ENCODE assay signal across 8 cellular contexts in genomic region chr7:151115121-151115835, GRCh38. TPM values are rescaled to one million over a fixed set of nuclear protein-coding genes. Genes with fewer than 3 reads are reported as not detected.
A peak's percentile ranks its signal among the peaks of the same experiment; 100 is the strongest.
DNase-seq lines count a peak whose midpoint lies in the region; ATAC-seq lines count a peak whose summit lies in the region.

No MANE protein-coding gene starts in this region.

- no peak overlapping the region for H3K27ac ChIP-seq in Karpas-422 (ENCODE audit: low read length)

- no peaks in the 10 kb centered on the region for H3K9me2 ChIP-seq in Karpas-422 (replicated peaks; ENCODE audit: insufficient read depth, low read length)

- no peaks in the 10 kb centered on the region for H4K20me1 ChIP-seq in Karpas-422 (ENCODE audit: insufficient read depth, low read depth, low read length)

- H3K27ac Mint-ChIP-seq in activated naive CD4-positive, alpha-beta T cell treated with anti-CD3 and anti-CD28 coated beads, Interleukin-2, amount 50 U/mL, for 24 hours, result no peak overlapping the region

- H3K27me3 Mint-ChIP-seq in activated naive CD4-positive, alpha-beta T cell treated with anti-CD3 and anti-CD28 coated beads, Interleukin-2, amount 50 U/mL, for 24 hours, result peaks cover 3% of the 10 kb centered on the region

- H3K27me3 ChIP-seq in Karpas-422 (ENCODE audit: low read length), result no peaks in the 10 kb centered on the region

- no peak overlapping the region for H3K9ac ChIP-seq in Karpas-422 (ENCODE audit: low read length)

- H3K4me1 ChIP-seq in Karpas-422 (ENCODE audit: low read length), result no peaks in the 10 kb centered on the region

- H3K4me3 ChIP-seq in Karpas-422 (ENCODE audit: low read length), result no peak overlapping the region

- no peak overlapping the region for H2AFZ ChIP-seq in Karpas-422 (ENCODE audit: low read length)

- peaks cover 4% of the 10 kb centered on the region for H3K36me3 Mint-ChIP-seq in activated naive CD4-positive, alpha-beta T cell treated with anti-CD3 and anti-CD28 coated beads, Interleukin-2, amount 50 U/mL, for 24 hours

- H3K36me3 ChIP-seq in Karpas-422 (ENCODE audit: insufficient read depth, low read length), result no peaks in the 10 kb centered on the region

- no peaks in the 10 kb centered on the region for H3K9me3 ChIP-seq in Karpas-422 (ENCODE audit: low read length)

- H3K4me3 Mint-ChIP-seq in activated naive CD4-positive, alpha-beta T cell treated with anti-CD3 and anti-CD28 coated beads, Interleukin-2, amount 50 U/mL, for 24 hours, result peak overlapping the region; percentile 53

- H3K9me3 Mint-ChIP-seq in activated naive CD4-positive, alpha-beta T cell treated with anti-CD3 and anti-CD28 coated beads, Interleukin-2, amount 50 U/mL, for 24 hours, result no peaks in the 10 kb centered on the region

- H3K79me2 ChIP-seq in Karpas-422 (ENCODE audit: low read length), result no peaks in the 10 kb centered on the region

- H3K4me1 Mint-ChIP-seq in activated naive CD4-positive, alpha-beta T cell treated with anti-CD3 and anti-CD28 coated beads, Interleukin-2, amount 50 U/mL, for 24 hours, result no peaks in the 10 kb centered on the region

- H3K4me2 ChIP-seq in Karpas-422 (ENCODE audit: low read depth, low read length, poor library complexity, severe bottlenecking), result no peak overlapping the region

- ATAC-seq in HG03354 (IDR thresholded peaks at IDR 0.05; ENCODE audit: poor library complexity, severe bottlenecking, unreplicated experiment), result peak; percentile 49
- ATAC-seq in GM19463 (IDR thresholded peaks at IDR 0.05; ENCODE audit: unreplicated experiment), result no peak
- ATAC-seq in GM21381 (IDR thresholded peaks at IDR 0.05; ENCODE audit: unreplicated experiment), result no peak
- no peak for ATAC-seq in GM21447 (IDR thresholded peaks at IDR 0.05; ENCODE audit: unreplicated experiment)

- DNase-seq in iPS-NIHi11 (ENCODE audit: low spot score), result peak; percentile 75
- peak; percentile 19 for DNase-seq in stimulated activated naive CD4-positive, alpha-beta T cell treated with Interleukin-2 at 50 U/mL for 16 hours (lab: John Stamatoyannopoulos, UW)
- DNase-seq in Karpas-422, result no peak

RNA-seq across cellular contexts. Expression of gene AGAP3, which starts 29.0 kb away (rescaled TPM):
- total RNA-seq in Karpas-422 (2014; rRNA removed; shearing (Covaris generic); ENCODE audit: low replicate concordance), result 0.18 and 1.6 TPM in 2 replicates

RNA-seq across cellular contexts. Expression of gene TMUB1, which starts 32.0 kb away (rescaled TPM):
- total RNA-seq in Karpas-422 (2014; rRNA removed; shearing (Covaris generic); ENCODE audit: low replicate concordance), result 30.9 and 56.4 TPM in 2 replicates

RNA-seq across cellular contexts. Expression of gene FASTK, which starts 34.7 kb away (rescaled TPM):
- total RNA-seq in Karpas-422 (2014; rRNA removed; shearing (Covaris generic); ENCODE audit: low replicate concordance), result 48.8 and 127 TPM in 2 replicates

RNA-seq across cellular contexts. Expression of gene GBX1, which starts 52.2 kb away (rescaled TPM):
- total RNA-seq in Karpas-422 (2014; rRNA removed; shearing (Covaris generic); ENCODE audit: low replicate concordance), result not detected in 2 replicates

RNA-seq across cellular contexts. Expression of gene SLC4A2, which starts 55.9 kb away (rescaled TPM):
- total RNA-seq in Karpas-422 (2014; rRNA removed; shearing (Covaris generic); ENCODE audit: low replicate concordance), result 35.1 and 113 TPM in 2 replicates
